Comparison of ENCODE assay signal across 2 cellular contexts in genomic region chr19:51398096-51398704, GRCh38.
TF ChIP-seq lines count a peak whose summit lies in the region.

No MANE protein-coding gene starts in this region.

TF ChIP-seq in Ishikawa, 13 proteins besides CTCF, POLR2A, EP300 and RAD21:
- no peak for TF ChIP-seq EGR1 (IDR thresholded peaks at IDR 0.05)
- TF ChIP-seq ZBTB7A (IDR thresholded peaks at IDR 0.05; ENCODE audit: low read depth): no peak
- no peak for TF ChIP-seq NFIC (IDR thresholded peaks at IDR 0.05)
- no peak for TF ChIP-seq TAF1 (IDR thresholded peaks at IDR 0.05; ENCODE audit: low read depth)
- no peak for TF ChIP-seq TEAD4 (IDR thresholded peaks at IDR 0.05)
- no peak for TF ChIP-seq MAX (IDR thresholded peaks at IDR 0.05)
- TF ChIP-seq REST (IDR thresholded peaks at IDR 0.05; ENCODE audit: low read depth): no peak
- no peak for TF ChIP-seq TCF12 (IDR thresholded peaks at IDR 0.05; ENCODE audit: low read depth)
- no peak for TF ChIP-seq CREB1 (IDR thresholded peaks at IDR 0.05; ENCODE audit: low read depth)
- TF ChIP-seq, protein P1, sequence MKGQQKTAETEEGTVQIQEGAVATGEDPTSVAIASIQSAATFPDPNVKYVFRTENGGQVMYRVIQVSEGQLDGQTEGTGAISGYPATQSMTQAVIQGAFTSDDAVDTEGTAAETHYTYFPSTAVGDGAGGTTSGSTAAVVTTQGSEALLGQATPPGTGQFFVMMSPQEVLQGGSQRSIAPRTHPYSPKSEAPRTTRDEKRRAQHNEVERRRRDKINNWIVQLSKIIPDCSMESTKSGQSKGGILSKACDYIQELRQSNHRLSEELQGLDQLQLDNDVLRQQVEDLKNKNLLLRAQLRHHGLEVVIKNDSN (IDR thresholded peaks at IDR 0.05): no peak
- no peak for TF ChIP-seq CEBPB (IDR thresholded peaks at IDR 0.05)
- no peak for TF ChIP-seq YY1 (IDR thresholded peaks at IDR 0.05; ENCODE audit: low read depth)
- TF ChIP-seq FOXM1 (IDR thresholded peaks at IDR 0.05; ENCODE audit: borderline replicate concordance, low read depth): no peak
TF ChIP-seq in Ishikawa: peak in this region for 0.

TF ChIP-seq in GM12878, 131 proteins besides CTCF, POLR2A, EP300 and RAD21:
- no peak for TF ChIP-seq CBX5 (IDR thresholded peaks at IDR 0.05; ENCODE audit: low read depth)
- peak; percentile 56; the same call in 1 of the 2 replicates for TF ChIP-seq SMC3 (IDR thresholded peaks at IDR 0.05; ENCODE audit: borderline replicate concordance, low read length)
- TF ChIP-seq HSF1 (IDR thresholded peaks at IDR 0.05; ENCODE audit: low read depth, low read length): no peak
